ENCODE assay signal across 13 cellular contexts in the genomic region with DNA sequence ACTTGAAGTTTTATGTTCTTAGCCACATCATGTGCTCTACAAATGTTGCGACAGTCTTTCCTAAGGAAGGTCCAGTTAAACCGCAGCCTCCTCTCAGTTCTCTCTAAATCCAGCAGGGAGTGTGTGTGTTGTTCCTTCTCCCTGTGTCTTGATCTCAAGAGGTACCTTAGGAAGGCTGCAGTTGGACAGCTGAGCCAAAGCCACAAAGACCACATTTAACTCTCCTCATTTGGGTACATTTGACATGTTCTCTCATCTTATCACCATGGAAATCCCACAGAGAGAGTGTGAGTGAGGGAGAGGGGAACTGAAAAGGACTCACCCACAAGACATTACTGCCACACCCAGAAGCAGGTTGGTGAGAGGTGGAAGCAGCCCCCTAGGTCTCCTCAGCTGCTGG.
DNase-seq lines count a peak whose midpoint lies in the region; ATAC-seq lines count a peak whose summit lies in the region.
"Had no signal": no experiment of that assay in that cellular context is flagged by ENCODE, and none has a peak within 500 bp of the region (broad histone marks: within the 10 kb centered on the region; RNA-seq: fewer than 3 reads in every experiment).

No MANE protein-coding gene starts in this region.

- H3K27me3 Mint-ChIP-seq in activated CD8-positive, alpha-beta memory T cell treated with anti-CD3 and anti-CD28 coated beads, Interleukin-2, amount 10 ng/mL, durations not matched to agents 7 days and 5 days, result peaks cover 2% of the 10 kb centered on the region

- CTCF ChIA-PET in activated CD8-positive, alpha-beta memory T cell treated with anti-CD3 and anti-CD28 coated beads, Interleukin-2, amount 10 ng/mL, durations not matched to agents 7 days and 5 days (lab: Charles Lee), result no interaction called here

- ATAC-seq in HG02885 (IDR thresholded peaks at IDR 0.05; ENCODE audit: poor library complexity, unreplicated experiment), result peak; percentile 80
- peak; percentile 74 for ATAC-seq in sciatic nerve
- no peak for ATAC-seq in HG03571 (IDR thresholded peaks at IDR 0.05; ENCODE audit: unreplicated experiment)
- no peak for ATAC-seq in activated CD8-positive, alpha-beta memory T cell treated with anti-CD3 and anti-CD28 coated beads, Interleukin-2, amount 10 ng/mL, durations not matched to agents 7 days and 5 days

- no peak overlapping the region for H3K27ac Mint-ChIP-seq in activated CD8-positive, alpha-beta memory T cell treated with anti-CD3 and anti-CD28 coated beads, Interleukin-2, amount 10 ng/mL, durations not matched to agents 7 days and 5 days
- H3K27ac Mint-ChIP-seq: activated T-helper 2 cell treated with anti-CD3 and anti-CD28 coated beads, Interferon-gamma antibody, Interleukin-2, Interleukin-4, amounts not matched to agents 10 μg/mL and 5 μg/mL and 100 μg/mL, durations not matched to agents 14 hours and 24 hours and 36 hours had no signal

- intact Hi-C loops in sciatic nerve (cut with DNase I), result no loop called here

- H3K4me1 Mint-ChIP-seq in activated CD8-positive, alpha-beta memory T cell treated with anti-CD3 and anti-CD28 coated beads, Interleukin-2, amount 10 ng/mL, durations not matched to agents 7 days and 5 days, result peaks cover 12% of the 10 kb centered on the region

- H3K4me3 Mint-ChIP-seq in activated CD8-positive, alpha-beta memory T cell treated with anti-CD3 and anti-CD28 coated beads, Interleukin-2, amount 10 ng/mL, durations not matched to agents 7 days and 5 days, result no peak overlapping the region

- peak; percentile 4 for DNase-seq in GM19238 (ENCODE audit: insufficient read length, low spot score)
- DNase-seq in SKM-1 treated with dmso at 0.1 percent for 144 hours (lab: John Stamatoyannopoulos, UW; ENCODE audit: unreplicated experiment), result peak; percentile 94
- no peak for DNase-seq in sciatic nerve (ENCODE audit: low spot score)
- no peak for DNase-seq in NCI-H2171 treated with DMSO at 0.1 percent for 48 hours (lab: John Stamatoyannopoulos, UW)
- DNase-seq in activated CD8-positive, alpha-beta memory T cell treated with anti-CD3 and anti-CD28 coated beads, Interleukin-2, amount 10 ng/mL, durations not matched to agents 7 days and 5 days, result no peak
- DNase-seq in kidney glomerular epithelial cell (lab: John Stamatoyannopoulos, UW), result no peak
- DNase-seq: NCI-H526; stimulated activated CD4-positive, alpha-beta T cell treated with anti-CD3 and anti-CD28 coated beads, Interleukin-4, amount 100 ng/mL, for 4 hours; T-helper 9 cell; thyroid gland had no signal

- H3K36me3 Mint-ChIP-seq in activated CD8-positive, alpha-beta memory T cell treated with anti-CD3 and anti-CD28 coated beads, Interleukin-2, amount 10 ng/mL, durations not matched to agents 7 days and 5 days, result no peaks in the 10 kb centered on the region

- H3K9me3 Mint-ChIP-seq in activated CD8-positive, alpha-beta memory T cell treated with anti-CD3 and anti-CD28 coated beads, Interleukin-2, amount 10 ng/mL, durations not matched to agents 7 days and 5 days (ENCODE audit: low read depth), result peaks cover 3% of the 10 kb centered on the region
- H3K9me3 Mint-ChIP-seq: activated T-helper 2 cell treated with anti-CD3 and anti-CD28 coated beads, Interferon-gamma antibody, Interleukin-2, Interleukin-4, amounts not matched to agents 10 μg/mL and 5 μg/mL and 100 μg/mL, durations not matched to agents 14 hours and 24 hours and 36 hours had no signal

Comparison
In these comparisons a context has a peak if more than half of its experiments do, and no peak if none do; other contexts are left out.
1. DNase-seq: peak in GM19238 (single experiment) and SKM-1 treated with dmso at 0.1 percent for 144 hours (single experiment); none in sciatic nerve (single experiment), NCI-H2171 treated with DMSO at 0.1 percent for 48 hours (single experiment), activated CD8-positive, alpha-beta memory T cell treated with anti-CD3 and anti-CD28 coated beads, Interleukin-2, amount 10 ng/mL, durations not matched to agents 7 days and 5 days (single experiment) and kidney glomerular epithelial cell (single experiment).
2. ATAC-seq: peak in HG02885 (single experiment) and sciatic nerve (single experiment); none in HG03571 (single experiment) and activated CD8-positive, alpha-beta memory T cell treated with anti-CD3 and anti-CD28 coated beads, Interleukin-2, amount 10 ng/mL, durations not matched to agents 7 days and 5 days (single experiment).